In genomic region chr21:41199123-41199522, GRCh38 we compare ENCODE assay signal across 28 cellular contexts.
"Had no signal": no experiment of that assay in that cellular context is flagged by ENCODE, and none has a peak within 500 bp of the region (broad histone marks: within the 10 kb centered on the region; RNA-seq: fewer than 3 reads in every experiment).

No MANE protein-coding gene starts in this region.

- H3K9me3 Mint-ChIP-seq: activated CD8-positive, alpha-beta T cell treated with anti-CD3 and anti-CD28 coated beads for 36 hours; activated T-cell treated with anti-CD3 and anti-CD28 coated beads, Interleukin-2, amount 50 U/mL, for 4 hours; activated T-helper 17 cell treated with anti-CD3 and anti-CD28 coated beads, Interleukin-2, amount 50 U/mL, for 72 hours; central memory CD8-positive, alpha-beta T cell; dendritic cell treated with granulocyte-macrophage colony-stimulating factor and Interleukin-4, amounts not matched to agents 40 ng/mL and 50 ng/mL, for 4 days; endodermal cell; WTC11 had no signal

- H3K36me3 ChIP-seq: brain microvascular endothelial cell had no signal

- H3K27ac ChIP-seq: brain microvascular endothelial cell, coronary artery, dorsolateral prefrontal cortex, VCaP had no signal

- ATAC-seq: activated CD4-positive, CD25-positive, alpha-beta regulatory T cell treated with anti-CD3 and anti-CD28 coated beads, Interleukin-2, amount 50 U/mL, for 24 hours; activated CD8-positive, alpha-beta T cell treated with anti-CD3 and anti-CD28 coated beads for 36 hours; activated T-cell treated with anti-CD3 and anti-CD28 coated beads, Interleukin-2, amount 50 U/mL, for 4 hours; activated T-helper 17 cell treated with anti-CD3 and anti-CD28 coated beads, Interleukin-2, amount 50 U/mL, for 72 hours; esophagus mucosa; WTC11 had no signal

- H3K27ac Mint-ChIP-seq: activated CD8-positive, alpha-beta T cell treated with anti-CD3 and anti-CD28 coated beads for 36 hours; activated naive CD8-positive, alpha-beta T cell; activated T-helper 17 cell treated with anti-CD3 and anti-CD28 coated beads, Interleukin-2, amount 50 U/mL, for 72 hours; dendritic cell treated with granulocyte-macrophage colony-stimulating factor and Interleukin-4, amounts not matched to agents 40 ng/mL and 50 ng/mL, for 4 days; endodermal cell; WTC11 had no signal

- H3K4me1 Mint-ChIP-seq: activated T-helper 17 cell treated with anti-CD3 and anti-CD28 coated beads, Interleukin-2, amount 50 U/mL, for 72 hours; central memory CD8-positive, alpha-beta T cell; endodermal cell had no signal

- H3K4me3 Mint-ChIP-seq: activated CD8-positive, alpha-beta T cell treated with anti-CD3 and anti-CD28 coated beads for 36 hours; activated naive CD8-positive, alpha-beta T cell; activated T-cell treated with anti-CD3 and anti-CD28 coated beads, Interleukin-2, amount 50 U/mL, for 4 hours; activated T-helper 17 cell treated with anti-CD3 and anti-CD28 coated beads, Interleukin-2, amount 50 U/mL, for 72 hours; central memory CD8-positive, alpha-beta T cell; dendritic cell treated with granulocyte-macrophage colony-stimulating factor and Interleukin-4, amounts not matched to agents 40 ng/mL and 50 ng/mL, for 4 days; endodermal cell; WTC11 had no signal

- DNase-seq: activated CD4-positive, alpha-beta T cell treated with anti-CD3 and anti-CD28 coated beads for 48 hours; activated CD4-positive, alpha-beta T cell treated with anti-CD3 and anti-CD28 coated beads, Interleukin-2, amount 50 U/mL, for 1 hour; activated CD4-positive, alpha-beta T cell treated with anti-CD3 and anti-CD28 coated beads, Interleukin-2, amount 50 U/mL, for 48 hours; activated CD8-positive, alpha-beta memory T cell treated with anti-CD3 and anti-CD28 coated beads for 24 hours; activated CD8-positive, alpha-beta T cell treated with anti-CD3 and anti-CD28 coated beads for 36 hours; activated effector memory CD4-positive, alpha-beta T cell treated with Interleukin-2 at 50 U/mL for 16 hours; activated gamma-delta T cell treated with Interleukin-2 at 50 U/mL for 16 hours; activated naive CD4-positive, alpha-beta T cell treated with anti-CD3 and anti-CD28 coated beads, Interleukin-2, amount 50 U/mL, for 16 hours; activated naive CD4-positive, alpha-beta T cell treated with Interleukin-2 at 50 U/mL for 16 hours; activated T-cell treated with anti-CD3 and anti-CD28 coated beads, Interleukin-2, amount 50 U/mL, for 4 hours; amniotic stem cell; anterior cingulate cortex; brain microvascular endothelial cell; dorsolateral prefrontal cortex; effector memory CD4-positive, alpha-beta T cell; endodermal cell; foreskin fibroblast; head of caudate nucleus; T-helper 2 cell had no signal

- H3K4me3 ChIP-seq: coronary artery, dorsolateral prefrontal cortex had no signal

- H3K27me3 ChIP-seq: brain microvascular endothelial cell had no signal

- H3K27me3 Mint-ChIP-seq: dendritic cell treated with granulocyte-macrophage colony-stimulating factor and Interleukin-4, amounts not matched to agents 40 ng/mL and 50 ng/mL, for 4 days had no signal

- H3K36me3 Mint-ChIP-seq: activated naive CD8-positive, alpha-beta T cell; WTC11 had no signal
